ENCODE assay signal across 1 cellular context in the genomic region with DNA sequence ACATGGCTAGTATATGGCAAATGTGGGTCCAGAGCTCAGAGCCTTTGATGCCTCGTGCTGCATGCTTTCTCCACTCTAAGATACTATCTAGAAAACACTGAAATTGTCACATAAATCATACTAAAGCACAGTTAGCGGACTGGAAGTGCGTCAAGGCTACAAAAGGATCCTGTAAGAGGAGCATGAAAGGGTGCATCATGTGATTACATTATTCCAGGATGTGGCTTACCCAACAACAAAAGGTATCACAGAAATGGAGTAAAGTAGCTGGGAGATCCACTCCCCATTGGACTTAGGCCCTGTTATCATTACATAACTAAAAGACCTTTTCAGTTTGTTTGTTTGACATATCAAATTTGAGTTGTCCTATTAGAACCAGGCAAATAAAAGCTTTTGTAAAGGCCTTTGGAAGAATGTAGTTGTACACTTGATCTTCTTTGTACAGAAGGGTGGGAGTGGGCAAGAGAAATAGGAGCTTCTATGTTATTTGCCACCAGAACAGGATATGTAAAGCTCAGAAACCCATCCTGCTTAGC.
TF ChIP-seq lines count a peak whose summit lies in the region.

No MANE protein-coding gene starts in this region.

TF ChIP-seq in HepG2, 621 proteins besides CTCF, POLR2A, EP300 and RAD21 (continued from another document and continues in another):
- TF ChIP-seq POGK (CRISPR knock-in tag; conservative IDR thresholded peaks at IDR 0.05) = no peak
- no peak for TF ChIP-seq NCOA1 (CRISPR knock-in tag; IDR thresholded peaks at IDR 0.05)
- no peak for TF ChIP-seq ZNF572 (CRISPR knock-in tag; IDR thresholded peaks at IDR 0.05)
- TF ChIP-seq ZNF142 (CRISPR knock-in tag; IDR thresholded peaks at IDR 0.05) = no peak
- peak; percentile 45 for TF ChIP-seq DMAP1 (CRISPR knock-in tag; IDR thresholded peaks at IDR 0.05)
- TF ChIP-seq HNF4G (IDR thresholded peaks at IDR 0.05; ENCODE audit: borderline replicate concordance, low read depth, low read length) = peak; percentile 56; the same call in 1 of the 2 replicates
- no peak for TF ChIP-seq HNF4G (CRISPR knock-in tag; IDR thresholded peaks at IDR 0.05; ENCODE audit: borderline replicate concordance, low read depth)
- TF ChIP-seq, protein P1, sequence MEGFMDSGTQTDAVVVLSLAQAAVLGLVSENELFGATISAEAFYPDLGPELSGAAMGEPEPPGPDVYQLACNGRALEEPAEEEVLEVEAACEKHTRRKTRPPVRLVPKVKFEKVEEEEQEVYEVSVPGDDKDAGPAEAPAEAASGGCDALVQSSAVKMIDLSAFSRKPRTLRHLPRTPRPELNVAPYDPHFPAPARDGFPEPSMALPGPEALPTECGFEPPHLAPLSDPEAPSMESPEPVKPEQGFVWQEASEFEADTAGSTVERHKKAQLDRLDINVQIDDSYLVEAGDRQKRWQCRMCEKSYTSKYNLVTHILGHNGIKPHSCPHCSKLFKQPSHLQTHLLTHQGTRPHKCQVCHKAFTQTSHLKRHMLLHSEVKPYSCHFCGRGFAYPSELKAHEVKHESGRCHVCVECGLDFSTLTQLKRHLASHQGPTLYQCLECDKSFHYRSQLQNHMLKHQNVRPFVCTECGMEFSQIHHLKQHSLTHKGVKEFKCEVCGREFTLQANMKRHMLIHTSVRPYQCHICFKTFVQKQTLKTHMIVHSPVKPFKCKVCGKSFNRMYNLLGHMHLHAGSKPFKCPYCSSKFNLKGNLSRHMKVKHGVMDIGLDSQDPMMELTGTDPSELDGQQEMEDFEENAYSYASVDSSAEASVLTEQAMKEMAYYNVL (CRISPR knock-in tag; IDR thresholded peaks at IDR 0.05; ENCODE audit: borderline replicate concordance) = no peak
- no peak for TF ChIP-seq AFF4 (CRISPR knock-in tag; IDR thresholded peaks at IDR 0.05)
- no peak for TF ChIP-seq RFX3 (CRISPR knock-in tag; IDR thresholded peaks at IDR 0.05)
- 0 out of 2 replicates have a peak, but pooled peaks have one; percentile 27 for TF ChIP-seq HOXA9 (CRISPR knock-in tag; IDR thresholded peaks at IDR 0.05; ENCODE audit: borderline replicate concordance)
- TF ChIP-seq MXI1 (IDR thresholded peaks at IDR 0.05; ENCODE audit: borderline replicate concordance, low read depth, low read length) = peak; percentile 20; the same call in 1 of the 3 replicates
- TF ChIP-seq ZNF354B (CRISPR knock-in tag; IDR thresholded peaks at IDR 0.05) = no peak
- TF ChIP-seq MBD4 (IDR thresholded peaks at IDR 0.05; ENCODE audit: borderline replicate concordance, low read length) = no peak
- no peak for TF ChIP-seq ZNF496 (CRISPR knock-in tag; IDR thresholded peaks at IDR 0.05; ENCODE audit: insufficient replicate concordance)
- TF ChIP-seq ZFP1 (CRISPR knock-in tag; IDR thresholded peaks at IDR 0.05) = no peak
- no peak for TF ChIP-seq DDIT3 (CRISPR knock-in tag; IDR thresholded peaks at IDR 0.05)
- no peak for TF ChIP-seq ONECUT2 (CRISPR knock-in tag; IDR thresholded peaks at IDR 0.05)
- TF ChIP-seq FOXJ3 (CRISPR knock-in tag; IDR thresholded peaks at IDR 0.05; ENCODE audit: borderline replicate concordance) = peak; percentile 65; the same call in 1 of the 2 replicates
- peak; percentile 75; the same call in 1 of the 2 replicates for TF ChIP-seq SALL1 (CRISPR knock-in tag; IDR thresholded peaks at IDR 0.05)
- TF ChIP-seq, protein P2, sequence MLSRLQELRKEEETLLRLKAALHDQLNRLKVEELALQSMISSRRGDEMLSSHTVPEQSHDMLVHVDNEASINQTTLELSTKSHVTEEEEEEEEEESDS (CRISPR knock-in tag; IDR thresholded peaks at IDR 0.05; ENCODE audit: borderline replicate concordance) = no peak
- no peak for TF ChIP-seq ZNF292 (CRISPR knock-in tag; IDR thresholded peaks at IDR 0.05; ENCODE audit: borderline replicate concordance, low read depth)
- TF ChIP-seq, protein P3, sequence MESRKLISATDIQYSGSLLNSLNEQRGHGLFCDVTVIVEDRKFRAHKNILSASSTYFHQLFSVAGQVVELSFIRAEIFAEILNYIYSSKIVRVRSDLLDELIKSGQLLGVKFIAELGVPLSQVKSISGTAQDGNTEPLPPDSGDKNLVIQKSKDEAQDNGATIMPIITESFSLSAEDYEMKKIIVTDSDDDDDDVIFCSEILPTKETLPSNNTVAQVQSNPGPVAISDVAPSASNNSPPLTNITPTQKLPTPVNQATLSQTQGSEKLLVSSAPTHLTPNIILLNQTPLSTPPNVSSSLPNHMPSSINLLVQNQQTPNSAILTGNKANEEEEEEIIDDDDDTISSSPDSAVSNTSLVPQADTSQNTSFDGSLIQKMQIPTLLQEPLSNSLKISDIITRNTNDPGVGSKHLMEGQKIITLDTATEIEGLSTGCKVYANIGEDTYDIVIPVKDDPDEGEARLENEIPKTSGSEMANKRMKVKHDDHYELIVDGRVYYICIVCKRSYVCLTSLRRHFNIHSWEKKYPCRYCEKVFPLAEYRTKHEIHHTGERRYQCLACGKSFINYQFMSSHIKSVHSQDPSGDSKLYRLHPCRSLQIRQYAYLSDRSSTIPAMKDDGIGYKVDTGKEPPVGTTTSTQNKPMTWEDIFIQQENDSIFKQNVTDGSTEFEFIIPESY (CRISPR knock-in tag; IDR thresholded peaks at IDR 0.05) = peak; percentile 99
- TF ChIP-seq, protein P4, sequence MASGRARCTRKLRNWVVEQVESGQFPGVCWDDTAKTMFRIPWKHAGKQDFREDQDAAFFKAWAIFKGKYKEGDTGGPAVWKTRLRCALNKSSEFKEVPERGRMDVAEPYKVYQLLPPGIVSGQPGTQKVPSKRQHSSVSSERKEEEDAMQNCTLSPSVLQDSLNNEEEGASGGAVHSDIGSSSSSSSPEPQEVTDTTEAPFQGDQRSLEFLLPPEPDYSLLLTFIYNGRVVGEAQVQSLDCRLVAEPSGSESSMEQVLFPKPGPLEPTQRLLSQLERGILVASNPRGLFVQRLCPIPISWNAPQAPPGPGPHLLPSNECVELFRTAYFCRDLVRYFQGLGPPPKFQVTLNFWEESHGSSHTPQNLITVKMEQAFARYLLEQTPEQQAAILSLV (CRISPR knock-in tag; IDR thresholded peaks at IDR 0.05; ENCODE audit: borderline replicate concordance) = no peak
- no peak for TF ChIP-seq ZNF576 (CRISPR knock-in tag; IDR thresholded peaks at IDR 0.05)
- no peak for TF ChIP-seq ZNF235 (CRISPR knock-in tag; IDR thresholded peaks at IDR 0.05; ENCODE audit: borderline replicate concordance)
- TF ChIP-seq, protein P5, sequence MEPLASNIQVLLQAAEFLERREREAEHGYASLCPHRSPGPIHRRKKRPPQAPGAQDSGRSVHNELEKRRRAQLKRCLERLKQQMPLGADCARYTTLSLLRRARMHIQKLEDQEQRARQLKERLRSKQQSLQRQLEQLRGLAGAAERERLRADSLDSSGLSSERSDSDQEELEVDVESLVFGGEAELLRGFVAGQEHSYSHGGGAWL (CRISPR knock-in tag; IDR thresholded peaks at IDR 0.05) = no peak
- no peak for TF ChIP-seq ZC3H13 (CRISPR knock-in tag; IDR thresholded peaks at IDR 0.05)
- TF ChIP-seq RXRB (CRISPR knock-in tag; IDR thresholded peaks at IDR 0.05; ENCODE audit: borderline replicate concordance) = peak; percentile 54; the same call in 1 of the 2 replicates
- no peak for TF ChIP-seq ZNF230 (CRISPR knock-in tag; IDR thresholded peaks at IDR 0.05)
- TF ChIP-seq TAF1 (CRISPR knock-in tag; IDR thresholded peaks at IDR 0.05) = no peak
- TF ChIP-seq, protein P6, sequence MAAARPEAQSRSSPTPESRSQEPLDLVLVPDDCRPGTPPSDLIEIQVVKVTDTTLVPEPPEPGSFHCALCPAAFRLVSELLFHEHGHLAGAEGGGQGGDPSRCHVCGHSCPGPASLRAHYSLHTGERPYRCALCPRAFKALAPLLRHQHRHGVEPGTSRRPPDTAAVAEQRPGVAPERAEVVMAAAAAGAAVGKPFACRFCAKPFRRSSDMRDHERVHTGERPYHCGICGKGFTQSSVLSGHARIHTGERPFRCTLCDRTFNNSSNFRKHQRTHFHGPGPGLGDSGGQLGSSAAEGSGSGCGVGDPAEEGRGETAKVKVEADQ (CRISPR knock-in tag; IDR thresholded peaks at IDR 0.05; ENCODE audit: borderline replicate concordance) = no peak
